19 cellular contexts compared by ENCODE assay signal in genomic region chr9:77834898-77835505, GRCh38.
DNase-seq lines count a peak whose midpoint lies in the region; ATAC-seq, FAIRE-seq and TF ChIP-seq lines count a peak whose summit lies in the region.
"Had no signal": no experiment of that assay in that cellular context is flagged by ENCODE, and none has a peak within 500 bp of the region (broad histone marks: within the 10 kb centered on the region; RNA-seq: fewer than 3 reads in every experiment).

No MANE protein-coding gene starts in this region.

- peak; percentile 24 for ATAC-seq in activated naive CD8-positive, alpha-beta T cell treated with anti-CD3 and anti-CD28 coated beads, Interleukin-2, amount 50 U/mL, for 24 hours
- no peak for ATAC-seq in esophagus mucosa
- no peak for ATAC-seq in HG02610 (IDR thresholded peaks at IDR 0.05; ENCODE audit: unreplicated experiment)
- ATAC-seq: GM12878 had no signal

- no peak for TF ChIP-seq CTCF in astrocyte (IDR thresholded peaks at IDR 0.05; ENCODE audit: insufficient read depth, low read depth, low read length)
- no peak for TF ChIP-seq CTCF in GM13977 (IDR thresholded peaks at IDR 0.05; ENCODE audit: extremely low read depth, insufficient read depth, missing control alignments)
- TF ChIP-seq CTCF in testis (IDR thresholded peaks at IDR 0.05), result no peak

- H3K27ac ChIP-seq in astrocyte (ENCODE audit: low read depth, low read length) (no peak overlapping the region), testis (no peak overlapping the region)
- H3K27ac ChIP-seq: HL-60 had no signal

- no peak overlapping the region for H3K9ac ChIP-seq in astrocyte (ENCODE audit: low read length)

- H3K36me3 Mint-ChIP-seq in activated naive CD8-positive, alpha-beta T cell treated with anti-CD3 and anti-CD28 coated beads, Interleukin-2, amount 50 U/mL, for 24 hours (ENCODE audit: low read depth), result no peaks in the 10 kb centered on the region
- H3K36me3 Mint-ChIP-seq in activated naive CD8-positive, alpha-beta T cell treated with anti-CD3 and anti-CD28 coated beads for 36 hours, result peaks cover 5% of the 10 kb centered on the region
- H3K36me3 Mint-ChIP-seq in astrocyte (ENCODE audit: low read depth, unreplicated experiment), result no peaks in the 10 kb centered on the region

- H3K4me1 ChIP-seq in astrocyte (ENCODE audit: insufficient read depth, low read length) (peaks cover 7% of the 10 kb centered on the region), testis (peaks cover 3% of the 10 kb centered on the region)

- H3K4me3 Mint-ChIP-seq in activated naive CD8-positive, alpha-beta T cell treated with anti-CD3 and anti-CD28 coated beads, Interleukin-2, amount 50 U/mL, for 24 hours, result no peak overlapping the region
- no peak overlapping the region for H3K4me3 Mint-ChIP-seq in activated naive CD8-positive, alpha-beta T cell treated with anti-CD3 and anti-CD28 coated beads for 36 hours
- no peak overlapping the region for H3K4me3 Mint-ChIP-seq in astrocyte (ENCODE audit: unreplicated experiment)

- no peak for FAIRE-seq in astrocyte (lab: Jason Lieb, UNC)
- FAIRE-seq: GM12878 had no signal

- TF ChIP-seq POLR2A in testis (IDR thresholded peaks at IDR 0.05), result no peak

- H3K27me3 Mint-ChIP-seq in activated naive CD8-positive, alpha-beta T cell treated with anti-CD3 and anti-CD28 coated beads, Interleukin-2, amount 50 U/mL, for 24 hours, result no peaks in the 10 kb centered on the region
- H3K27me3 Mint-ChIP-seq in activated naive CD8-positive, alpha-beta T cell treated with anti-CD3 and anti-CD28 coated beads for 36 hours, result no peaks in the 10 kb centered on the region
- no peaks in the 10 kb centered on the region for H3K27me3 Mint-ChIP-seq in astrocyte (ENCODE audit: low read depth, unreplicated experiment)

- no peak overlapping the region for H3K4me2 ChIP-seq in astrocyte (ENCODE audit: low read length)

- no peak overlapping the region for H3K27ac Mint-ChIP-seq in activated naive CD8-positive, alpha-beta T cell treated with anti-CD3 and anti-CD28 coated beads, Interleukin-2, amount 50 U/mL, for 24 hours
- H3K27ac Mint-ChIP-seq in activated naive CD8-positive, alpha-beta T cell treated with anti-CD3 and anti-CD28 coated beads for 36 hours, result no peak overlapping the region
- no peak overlapping the region for H3K27ac Mint-ChIP-seq in astrocyte (ENCODE audit: unreplicated experiment)

- no peak overlapping the region for H2AFZ ChIP-seq in astrocyte (ENCODE audit: low read depth, low read length)

- intact Hi-C loops in testis (cut with DNase I; ENCODE audit: low total_unique reads), result no loop called here

- H4K20me1 ChIP-seq in astrocyte (ENCODE audit: insufficient read depth, low read length), result peaks cover 15% of the 10 kb centered on the region

- H3K4me1 Mint-ChIP-seq in activated naive CD8-positive, alpha-beta T cell treated with anti-CD3 and anti-CD28 coated beads, Interleukin-2, amount 50 U/mL, for 24 hours, result peaks cover 22% of the 10 kb centered on the region
- peaks cover 26% of the 10 kb centered on the region for H3K4me1 Mint-ChIP-seq in activated naive CD8-positive, alpha-beta T cell treated with anti-CD3 and anti-CD28 coated beads for 36 hours
- H3K4me1 Mint-ChIP-seq in astrocyte (ENCODE audit: low read depth, unreplicated experiment), result peaks cover 19% of the 10 kb centered on the region

- WGBS in testis, 2 donors, result 74 to 79% methylated on average over 4 of the region's 4 CpGs

- no peaks in the 10 kb centered on the region for H3K9me3 Mint-ChIP-seq in activated naive CD8-positive, alpha-beta T cell treated with anti-CD3 and anti-CD28 coated beads, Interleukin-2, amount 50 U/mL, for 24 hours
- no peaks in the 10 kb centered on the region for H3K9me3 Mint-ChIP-seq in activated naive CD8-positive, alpha-beta T cell treated with anti-CD3 and anti-CD28 coated beads for 36 hours
- H3K9me3 Mint-ChIP-seq in astrocyte (ENCODE audit: unreplicated experiment), result no peaks in the 10 kb centered on the region

- no peak overlapping the region for H3K4me3 ChIP-seq in astrocyte (ENCODE audit: insufficient read depth, low read depth, low read length)
- H3K4me3 ChIP-seq in testis, result no peak overlapping the region
- H3K4me3 ChIP-seq: GM12878, MG63 had no signal

- no peak for DNase-seq in activated naive CD8-positive, alpha-beta T cell treated with anti-CD3 and anti-CD28 coated beads, Interleukin-2, amount 50 U/mL, for 24 hours
- no peak for DNase-seq in activated naive CD8-positive, alpha-beta T cell treated with anti-CD3 and anti-CD28 coated beads for 36 hours
- DNase-seq in astrocyte (ENCODE audit: low read depth), result peak; percentile 70
- DNase-seq in myocyte (ENCODE audit: low read depth), result peak; percentile 38
- DNase-seq in GM13977 (ENCODE audit: low spot score), result no peak
- no peak for DNase-seq in testis
- DNase-seq: C1 segment of cervical spinal cord, DMS53, KBM-7, MG63, NCI-H1105 treated with DMSO at 0.1 percent for 48 hours, NCI-H2029, NCI-H524, SHP77 treated with DMSO at 0.1 percent for 48 hours, SW 1271 had no signal

- peaks cover 3% of the 10 kb centered on the region for H3K9me3 ChIP-seq in astrocyte (ENCODE audit: insufficient read depth, low read depth, low read length)
- H3K9me3 ChIP-seq in testis, result no peaks in the 10 kb centered on the region
- H3K9me3 ChIP-seq: MG63 had no signal

- peaks cover 10% of the 10 kb centered on the region for H3K79me2 ChIP-seq in astrocyte (ENCODE audit: insufficient read depth, low read length)

- in situ Hi-C loops in GM13977 (cut with MboI; ENCODE audit: low pct_unique_long_range_greater_than_20kb, low sequenced_read_pairs, unreplicated experiment), result no loop called here

- H3K36me3 ChIP-seq in astrocyte (ENCODE audit: insufficient read depth, low read length) (no peaks in the 10 kb centered on the region), testis (ENCODE audit: low read depth, missing control alignments) (no peaks in the 10 kb centered on the region)
- H3K36me3 ChIP-seq: MG63 had no signal

- H3K27me3 ChIP-seq in astrocyte (ENCODE audit: insufficient read depth, low read length), result no peaks in the 10 kb centered on the region
- no peaks in the 10 kb centered on the region for H3K27me3 ChIP-seq in testis
- H3K27me3 ChIP-seq: MG63 had no signal

Comparison
In these comparisons a context has a peak if more than half of its experiments do, and no peak if none do; other contexts are left out.
1. DNase-seq: peak in astrocyte (single experiment) and myocyte (single experiment); none in activated naive CD8-positive, alpha-beta T cell treated with anti-CD3 and anti-CD28 coated beads, Interleukin-2, amount 50 U/mL, for 24 hours (single experiment), activated naive CD8-positive, alpha-beta T cell treated with anti-CD3 and anti-CD28 coated beads for 36 hours (single experiment), GM13977 (single experiment) and testis (single experiment).